14 cellular contexts compared by ENCODE assay signal in genomic region chr7:4006687-4007086, GRCh38.
DNase-seq lines count a peak whose midpoint lies in the region; ATAC-seq and TF ChIP-seq lines count a peak whose summit lies in the region.
"Had no signal": no experiment of that assay in that cellular context is flagged by ENCODE, and none has a peak within 500 bp of the region (broad histone marks: within the 10 kb centered on the region; RNA-seq: fewer than 3 reads in every experiment).

No MANE protein-coding gene starts in this region.

- WGBS in sigmoid colon, 2 donors = 22 to 61% methylated on average over 11 of the region's 11 CpGs

- TF ChIP-seq CTCF in coronary artery (IDR thresholded peaks at IDR 0.05) (no peak), sigmoid colon (IDR thresholded peaks at IDR 0.05) (no peak)

- H3K36me3 Mint-ChIP-seq in stimulated activated memory B cell treated with anti-CD40 and anti-IgM and Interleukin-4, amounts not matched to agents 10 μg/mL and 1 μg/mL and 100 μg/mL, for 72 hours = no peaks in the 10 kb centered on the region
- H3K36me3 Mint-ChIP-seq: activated CD4-positive, alpha-beta memory T cell treated with anti-CD3 and anti-CD28 coated beads for 36 hours; CD8-positive, alpha-beta memory T cell; T-cell had no signal

- no peak overlapping the region for H3K27ac Mint-ChIP-seq in stimulated activated memory B cell treated with anti-CD40 and anti-IgM and Interleukin-4, amounts not matched to agents 10 μg/mL and 1 μg/mL and 100 μg/mL, for 72 hours
- H3K27ac Mint-ChIP-seq: activated CD4-positive, alpha-beta memory T cell treated with anti-CD3 and anti-CD28 coated beads for 36 hours; CD8-positive, alpha-beta memory T cell; T-cell had no signal

- TF ChIP-seq POLR2A in sigmoid colon (IDR thresholded peaks at IDR 0.05) = no peak

- H3K4me3 Mint-ChIP-seq in stimulated activated memory B cell treated with anti-CD40 and anti-IgM and Interleukin-4, amounts not matched to agents 10 μg/mL and 1 μg/mL and 100 μg/mL, for 72 hours = no peak overlapping the region
- H3K4me3 Mint-ChIP-seq: activated CD4-positive, alpha-beta memory T cell treated with anti-CD3 and anti-CD28 coated beads for 36 hours; T-cell had no signal

- H3K9me3 Mint-ChIP-seq in stimulated activated memory B cell treated with anti-CD40 and anti-IgM and Interleukin-4, amounts not matched to agents 10 μg/mL and 1 μg/mL and 100 μg/mL, for 72 hours = no peaks in the 10 kb centered on the region
- H3K9me3 Mint-ChIP-seq: activated CD4-positive, alpha-beta memory T cell treated with anti-CD3 and anti-CD28 coated beads for 36 hours; CD8-positive, alpha-beta memory T cell; T-cell had no signal

- ATAC-seq in stimulated activated memory B cell treated with anti-CD40 and anti-IgM and Interleukin-4, amounts not matched to agents 10 μg/mL and 1 μg/mL and 100 μg/mL, for 72 hours = no peak
- ATAC-seq in GM21619 (IDR thresholded peaks at IDR 0.05; ENCODE audit: unreplicated experiment) = no peak
- ATAC-seq: T-cell had no signal

- H3K4me3 ChIP-seq in coronary artery (no peak overlapping the region), sigmoid colon (peak overlapping the region in 2 of 4 donors; percentile 16 to 22)
- H3K4me3 ChIP-seq: GM12878 had no signal

- no peaks in the 10 kb centered on the region for H3K27me3 ChIP-seq in sigmoid colon

- H3K4me1 ChIP-seq in sigmoid colon = no peaks in the 10 kb centered on the region

- peaks cover 0 to 5% (median 0%) of the 10 kb centered on the region in 4 donors for H3K36me3 ChIP-seq in sigmoid colon

- H3K27me3 Mint-ChIP-seq in stimulated activated memory B cell treated with anti-CD40 and anti-IgM and Interleukin-4, amounts not matched to agents 10 μg/mL and 1 μg/mL and 100 μg/mL, for 72 hours = peaks cover 29% of the 10 kb centered on the region

- H3K27ac ChIP-seq in coronary artery = no peak overlapping the region
- peak overlapping the region in 3 of 4 donors; percentile 57 to 71 (median 61) for H3K27ac ChIP-seq in sigmoid colon

- TF ChIP-seq EP300 in sigmoid colon (IDR thresholded peaks at IDR 0.05) = no peak

- H3K4me1 Mint-ChIP-seq in stimulated activated memory B cell treated with anti-CD40 and anti-IgM and Interleukin-4, amounts not matched to agents 10 μg/mL and 1 μg/mL and 100 μg/mL, for 72 hours = no peaks in the 10 kb centered on the region
- H3K4me1 Mint-ChIP-seq: CD8-positive, alpha-beta memory T cell; T-cell had no signal

- no peaks in the 10 kb centered on the region for H3K9me3 ChIP-seq in sigmoid colon

- intact Hi-C loops in sigmoid colon (cut with DNase I) = no loop called here

- DNase-seq in HuH-7.5 (ENCODE audit: low spot score) (peak; percentile 18), NCI-H345 (lab: John Stamatoyannopoulos, UW) (peak; percentile 87), coronary artery (ENCODE audit: low spot score) (peak; percentile 41), sigmoid colon (peak; percentile 28), GM19238 (ENCODE audit: insufficient read length, low spot score) (no peak)
- no peak for DNase-seq in activated naive CD4-positive, alpha-beta T cell treated with anti-CD3 and anti-CD28 coated beads, Interleukin-2, amount 50 U/mL, for 16 hours
- DNase-seq: CD8-positive, alpha-beta memory T cell; stimulated activated CD4-positive, alpha-beta T cell treated with anti-CD3 and anti-CD28 coated beads, Interleukin-12 subunit alpha, Interleukin-12 subunit beta, amount 100 ng/mL, for 4 hours; stimulated activated naive CD4-positive, alpha-beta T cell; T-cell had no signal

Comparison
In these comparisons a context has a peak if more than half of its experiments do, and no peak if none do; other contexts are left out.
1. DNase-seq: peak in HuH-7.5 (single experiment), NCI-H345 (single experiment), coronary artery (single experiment) and sigmoid colon (single experiment); none in GM19238 (single experiment) and activated naive CD4-positive, alpha-beta T cell treated with anti-CD3 and anti-CD28 coated beads, Interleukin-2, amount 50 U/mL, for 16 hours (single experiment).
2. H3K27ac ChIP-seq: peak in sigmoid colon (3 of 4); none in coronary artery (0 of 2).